Comparison of ENCODE assay signal across 11 cellular contexts in genomic region chr11:87281496-87281895, GRCh38.
DNase-seq lines count a peak whose midpoint lies in the region; TF ChIP-seq lines count a peak whose summit lies in the region.
"Had no signal": no experiment of that assay in that cellular context is flagged by ENCODE, and none has a peak within 500 bp of the region (broad histone marks: within the 10 kb centered on the region; RNA-seq: fewer than 3 reads in every experiment).

No MANE protein-coding gene starts in this region.

- peak; percentile 21 for TF ChIP-seq CTCF in epithelial cell of proximal tubule (conservative IDR thresholded peaks at IDR 0.05; ENCODE audit: low read depth, low read length)

- H3K4me3 ChIP-seq in epithelial cell of proximal tubule (ENCODE audit: low read depth, low read length), result no peak overlapping the region
- H3K4me3 ChIP-seq: skin epidermis, testis had no signal

- DNase-seq in EH (ENCODE audit: low read depth) (peak; percentile 41), NOMO-1 (lab: John Stamatoyannopoulos, UW; ENCODE audit: unreplicated experiment in 2 of 2) (peak; percentile 26 to 39), epithelial cell of proximal tubule (ENCODE audit: low read depth) (no peak), midbrain (lab: John Stamatoyannopoulos, UW) (peak; percentile 15), NCI-H2081 treated with DMSO at 0.1 percent for 48 hours (lab: John Stamatoyannopoulos, UW) (no peak), RPMI8226 (no peak), HK-2 (ENCODE audit: unreplicated experiment) (no peak)
- no peak for DNase-seq in stimulated activated naive CD4-positive, alpha-beta T cell (lab: John Stamatoyannopoulos, UW)
- DNase-seq: activated T-cell treated with anti-CD3 and anti-CD28 coated beads for 4 hours, testis had no signal

Comparison
In these comparisons a context has a peak if more than half of its experiments do, and no peak if none do; other contexts are left out.
1. DNase-seq: peak in EH (single experiment), NOMO-1 (2 of 2) and midbrain (single experiment); none in epithelial cell of proximal tubule (single experiment), stimulated activated naive CD4-positive, alpha-beta T cell (0 of 6), NCI-H2081 treated with DMSO at 0.1 percent for 48 hours (single experiment), RPMI8226 (single experiment) and HK-2 (single experiment).